Comparison of ENCODE assay signal across 22 cellular contexts in genomic region chr11:57278721-57279095, GRCh38. TPM values are rescaled to one million over a fixed set of nuclear protein-coding genes. Genes with fewer than 3 reads are reported as not detected.
DNase-seq lines count a peak whose midpoint lies in the region; ATAC-seq, FAIRE-seq and TF ChIP-seq lines count a peak whose summit lies in the region.
"Had no signal": no experiment of that assay in that cellular context is flagged by ENCODE, and none has a peak within 500 bp of the region (broad histone marks: within the 10 kb centered on the region; RNA-seq: fewer than 3 reads in every experiment).

No MANE protein-coding gene starts in this region.

- H3K79me1 ChIP-seq in mesendoderm (ENCODE audit: low read length) = no peaks in the 10 kb centered on the region

- no peaks in the 10 kb centered on the region for H3K36me3 Mint-ChIP-seq in MCF 10A (ENCODE audit: insufficient read depth, unreplicated experiment)
- H3K36me3 Mint-ChIP-seq: activated CD8-positive, alpha-beta memory T cell treated with anti-CD3 and anti-CD28 coated beads, Interleukin-2, amount 10 ng/mL, durations not matched to agents 7 days and 5 days had no signal

- no peaks in the 10 kb centered on the region for H3K27me3 Mint-ChIP-seq in MCF 10A (ENCODE audit: insufficient read depth, unreplicated experiment)

- no peak for TF ChIP-seq CTCF in MCF 10A (IDR thresholded peaks at IDR 0.05; ENCODE audit: unreplicated experiment)
- no peak for TF ChIP-seq CTCF in breast epithelium (IDR thresholded peaks at IDR 0.05)
- TF ChIP-seq CTCF in K562 (IDR thresholded peaks at IDR 0.05 in 2 of 3, conservative IDR thresholded peaks at IDR 0.05 in 1 of 3; ENCODE audit: insufficient read depth in 2 of 3, low read depth in 1 of 3, low read length in 3 of 3) = no peak
- no peak for TF ChIP-seq CTCF in upper lobe of left lung (IDR thresholded peaks at IDR 0.05)
- no peak for TF ChIP-seq CTCF in body of pancreas (IDR thresholded peaks at IDR 0.05)
- no peak for TF ChIP-seq CTCF in kidney (IDR thresholded peaks at IDR 0.05; ENCODE audit: borderline replicate concordance, extremely low read depth, insufficient read depth)

- no peak overlapping the region for H2BK120ac ChIP-seq in mesendoderm (ENCODE audit: low read depth, low read length)

- H3K4ac ChIP-seq in mesendoderm (ENCODE audit: low read depth, low read length) = no peak overlapping the region

- in situ Hi-C loops in K562 (cut with MboI) = no loop called here

- H4K5ac ChIP-seq in mesendoderm (ENCODE audit: low read length) = no peak overlapping the region

- no peak overlapping the region for H2BK5ac ChIP-seq in mesendoderm (ENCODE audit: low read length)

- H3K56ac ChIP-seq in mesendoderm (ENCODE audit: low read length) = no peak overlapping the region

- TF ChIP-seq POLR2A in breast epithelium (IDR thresholded peaks at IDR 0.05) = no peak
- no peak for TF ChIP-seq POLR2A in K562 (conservative IDR thresholded peaks at IDR 0.05)
- TF ChIP-seq POLR2A in upper lobe of left lung (IDR thresholded peaks at IDR 0.05) = no peak
- no peak for TF ChIP-seq POLR2A in body of pancreas (IDR thresholded peaks at IDR 0.05)

- no peak for TF ChIP-seq RAD21 in K562 (CRISPR knock-in tag; conservative IDR thresholded peaks at IDR 0.05 in 1 of 2, IDR thresholded peaks at IDR 0.05 in 1 of 2)

- H3K4me1 ChIP-seq in breast epithelium (peaks cover 5 to 13% of the 10 kb centered on the region in 2 donors), K562 (replicated peaks in 1 of 2; ENCODE audit: control insufficient read depth in 2 of 2, insufficient read depth in 2 of 2, low read length in 2 of 2) (peaks cover 0 to 14% of the 10 kb centered on the region in 2 experiments; a peak in 4 of 5 replicates), mesendoderm (ENCODE audit: control insufficient read depth, low read depth, low read length) (peaks cover 2% of the 10 kb centered on the region), upper lobe of left lung (peaks cover 24 to 36% (median 29%) of the 10 kb centered on the region in 4 donors), body of pancreas (peaks cover 10% of the 10 kb centered on the region), kidney (ENCODE audit: control insufficient read depth in 1 of 2, insufficient read depth in 1 of 2, low read depth in 1 of 2, low read length in 2 of 2) (peaks cover 7 to 8% of the 10 kb centered on the region in 2 donors)

- FAIRE-seq in K562 (lab: Jason Lieb, UNC) = no peak
- FAIRE-seq in kidney (lab: Jason Lieb, UNC) = no peak
- FAIRE-seq: pancreas had no signal

- H3K9ac ChIP-seq in K562 (ENCODE audit: insufficient read depth in 1 of 2, low read depth in 2 of 2, low read length in 2 of 2) = no peak overlapping the region
- H3K9ac ChIP-seq in mesendoderm (ENCODE audit: low read length) = no peak overlapping the region
- no peak overlapping the region for H3K9ac ChIP-seq in kidney (ENCODE audit: low read length in 2 of 2)

- H3K36me3 ChIP-seq in breast epithelium (no peaks in the 10 kb centered on the region), K562 (ENCODE audit: control insufficient read depth, insufficient read depth, low read length) (no peaks in the 10 kb centered on the region), mesendoderm (ENCODE audit: control insufficient read depth, insufficient read depth, low read length) (no peaks in the 10 kb centered on the region), upper lobe of left lung (no peaks in the 10 kb centered on the region), body of pancreas (replicated peaks in 1 of 2; ENCODE audit: insufficient read depth in 1 of 2, low read depth in 2 of 2) (no peaks in the 10 kb centered on the region), kidney (ENCODE audit: control insufficient read depth in 1 of 2, insufficient read depth in 2 of 2, low read length in 2 of 2) (no peaks in the 10 kb centered on the region)
- H3K36me3 ChIP-seq: adrenal gland, pancreas, spleen, tibial artery had no signal

- H3K4me2 ChIP-seq in K562 (ENCODE audit: insufficient read depth, low read length) = peak overlapping the region; percentile 34; the same call in 1 of the 2 replicates
- H3K4me2 ChIP-seq in mesendoderm (ENCODE audit: low read length) = no peak overlapping the region

- H4K8ac ChIP-seq in mesendoderm (ENCODE audit: low read depth, low read length) = no peak overlapping the region

- H3K4me3 ChIP-seq in breast epithelium (no peak overlapping the region), K562 (no peak overlapping the region), mesendoderm (ENCODE audit: low read length) (no peak overlapping the region), upper lobe of left lung (no peak overlapping the region), body of pancreas (no peak overlapping the region), kidney (ENCODE audit: low read length in 2 of 2) (no peak overlapping the region)
- H3K4me3 ChIP-seq: pancreas, tibial artery had no signal

- H3K27ac Mint-ChIP-seq in MCF 10A (ENCODE audit: low read depth, unreplicated experiment) = peak overlapping the region; percentile 83
- H3K27ac Mint-ChIP-seq: activated CD8-positive, alpha-beta memory T cell treated with anti-CD3 and anti-CD28 coated beads, Interleukin-2, amount 10 ng/mL, durations not matched to agents 7 days and 5 days had no signal

- H3K9me1 ChIP-seq in K562 (ENCODE audit: control insufficient read depth, insufficient read depth, low read length) = no peaks in the 10 kb centered on the region

- DNase-seq in MCF 10A (ENCODE audit: unreplicated experiment) = no peak
- no peak for DNase-seq in breast epithelium (ENCODE audit: low spot score in 2 of 2)
- DNase-seq in K562 (ENCODE audit: extremely low read depth in 1 of 4, low spot score in 3 of 4) = peak in 1 of 4 experiments; percentile 47
- DNase-seq in mesendoderm = peak; percentile 43
- no peak for DNase-seq in upper lobe of left lung
- no peak for DNase-seq in body of pancreas
- no peak for DNase-seq in kidney
- DNase-seq: activated CD4-positive, alpha-beta T cell treated with anti-CD3 and anti-CD28 coated beads for 1 hour; activated CD8-positive, alpha-beta memory T cell treated with anti-CD3 and anti-CD28 coated beads, Interleukin-2, amount 10 ng/mL, durations not matched to agents 7 days and 5 days; activated effector memory CD4-positive, alpha-beta T cell treated with Interleukin-2 at 50 U/mL for 16 hours; effector memory CD4-positive, alpha-beta T cell; left colon; NCI-H1436; NCI-H345; pancreas; spleen had no signal

- H3K27ac ChIP-seq in breast epithelium (no peak overlapping the region), K562 (ENCODE audit: extremely low read depth, low read depth, low read length) (no peak overlapping the region), mesendoderm (ENCODE audit: low read depth, low read length) (no peak overlapping the region), upper lobe of left lung (peak overlapping the region; percentile 78 to 88 (median 81)), body of pancreas (peak overlapping the region in 1 of 4 donors; percentile 10), kidney (ENCODE audit: low read depth in 2 of 2, low read length in 2 of 2) (no peak overlapping the region)

- ATAC-seq in K562 (peak; percentile 86), upper lobe of left lung (ENCODE audit: low FRiP score in 2 of 2) (no peak), body of pancreas (no peak), HG02571 (IDR thresholded peaks at IDR 0.05; ENCODE audit: unreplicated experiment) (no peak)
- ATAC-seq: activated CD8-positive, alpha-beta memory T cell treated with anti-CD3 and anti-CD28 coated beads, Interleukin-2, amount 10 ng/mL, durations not matched to agents 7 days and 5 days had no signal

- H2BK15ac ChIP-seq in mesendoderm (replicated peaks; ENCODE audit: low read depth) = no peak overlapping the region

- H3K4me1 Mint-ChIP-seq in MCF 10A (ENCODE audit: insufficient read depth, unreplicated experiment) = peaks cover 44% of the 10 kb centered on the region

- no peak overlapping the region for H2AK5ac ChIP-seq in mesendoderm (ENCODE audit: low read length)

- no peaks in the 10 kb centered on the region for H4K20me1 ChIP-seq in K562 (replicated peaks; ENCODE audit: control insufficient read depth, insufficient read depth, low read length)

- H3K9me3 Mint-ChIP-seq in MCF 10A (ENCODE audit: unreplicated experiment) = peaks cover 6% of the 10 kb centered on the region
- H3K9me3 Mint-ChIP-seq: central memory CD8-positive, alpha-beta T cell had no signal

- H3K23ac ChIP-seq in mesendoderm (ENCODE audit: low read length) = no peak overlapping the region

- no peak for TF ChIP-seq EP300 in K562 (IDR thresholded peaks at IDR 0.05; ENCODE audit: low read length)
- TF ChIP-seq EP300 in upper lobe of left lung (IDR thresholded peaks at IDR 0.05) = no peak

- H2AFZ ChIP-seq in K562 (ENCODE audit: low read depth, low read length) = peak overlapping the region; percentile 48

- CTCF ChIA-PET in MCF 10A (lab: Yijun Ruan, JAX) = interaction anchor here (0.6 to 4.6 kb wide), 13 partner anchors 10 to 438 kb away, joined by 3 to 35 read pairs (median 4); no protein-coding TSS in a partner anchor
- CTCF ChIA-PET in K562 (lab: Yijun Ruan, JAX; ENCODE audit: low intra/inter-chr PET ratio) = interaction anchor here (0.6 kb wide), 1 partner anchor 44 kb away, joined by 3 read pairs; no protein-coding TSS in a partner anchor

- peak overlapping the region; percentile 49 for H3K4me3 Mint-ChIP-seq in MCF 10A (ENCODE audit: unreplicated experiment)
- H3K4me3 Mint-ChIP-seq: activated CD8-positive, alpha-beta memory T cell treated with anti-CD3 and anti-CD28 coated beads, Interleukin-2, amount 10 ng/mL, durations not matched to agents 7 days and 5 days; central memory CD8-positive, alpha-beta T cell had no signal

- intact Hi-C loops in MCF 10A (cut with micrococcal nuclease) (loop anchor here (1.0 to 2.0 kb wide), 5 partner anchors 16 to 147 kb away; no protein-coding TSS in a partner anchor), breast epithelium (cut with DNase I; ENCODE audit: low total_unique reads) (no loop called here), K562 (cut with micrococcal nuclease) (loop anchor here (1.0 to 5.0 kb wide), 2 partner anchors 29 to 49 kb away; no protein-coding TSS in a partner anchor), body of pancreas (cut with DNase I) (no loop called here), kidney (cut with DNase I) (no loop called here)

- H3K9me3 ChIP-seq in breast epithelium (peaks cover 1 to 3% of the 10 kb centered on the region in 2 donors), K562 (replicated peaks; ENCODE audit: control insufficient read depth, insufficient read depth, low read depth, low read length) (no peaks in the 10 kb centered on the region), upper lobe of left lung (peaks cover 0 to 3% (median 0%) of the 10 kb centered on the region in 4 donors), body of pancreas (no peaks in the 10 kb centered on the region), kidney (ENCODE audit: control insufficient read depth in 1 of 2, low read length in 2 of 2) (no peaks in the 10 kb centered on the region)
- H3K9me3 ChIP-seq: adrenal gland, pancreas had no signal

- H3K79me2 ChIP-seq in K562 (ENCODE audit: control insufficient read depth, insufficient read depth, low read length) (no peaks in the 10 kb centered on the region), mesendoderm (ENCODE audit: control insufficient read depth, insufficient read depth, low read length) (no peaks in the 10 kb centered on the region)

- POLR2A ChIA-PET in MCF 10A (lab: Yijun Ruan, JAX) (interaction anchor here (0.9 to 6.3 kb wide), 11 partner anchors 10 to 438 kb away, joined by 3 to 93 read pairs (median 9); partner anchors contain the start of gene TNKS1BP1), K562 (lab: Yijun Ruan, JAX) (interaction anchor here (1.0 kb wide), 1 partner anchor 29 kb away, joined by 3 read pairs; no protein-coding TSS in a partner anchor)

- H3K27me3 ChIP-seq in breast epithelium (no peaks in the 10 kb centered on the region), K562 (ENCODE audit: control insufficient read depth in 2 of 2, insufficient read depth in 2 of 2, low read length in 2 of 2) (no peaks in the 10 kb centered on the region), mesendoderm (ENCODE audit: insufficient read depth, low read length, poor library complexity) (no peaks in the 10 kb centered on the region), upper lobe of left lung (no peaks in the 10 kb centered on the region), body of pancreas (no peaks in the 10 kb centered on the region)
- H3K27me3 ChIP-seq: adrenal gland, pancreas had no signal

- H3K18ac ChIP-seq in mesendoderm (ENCODE audit: low read length) = peak overlapping the region; percentile 25

- no TSS peak for BruUV-seq in MCF 10A (replicated peaks; lab: Mats Ljungman, UMichigan)
- BruUV-seq in K562 (replicated peaks; lab: Mats Ljungman, UMichigan) = no TSS peak

- WGBS in K562 (ENCODE audit: insufficient coverage, low coverage, missing lambda C conversion rate) = 5% methylated on average over 7 of the region's 7 CpGs
- no CpG with 5 or more reads among the region's 7 CpGs for WGBS in mesendoderm (ENCODE audit: extremely low coverage, insufficient coverage, low lambda C conversion rate)
- 72 to 81% methylated on average over 7 of the region's 7 CpGs for WGBS in upper lobe of left lung, 2 donors
- WGBS in body of pancreas, 2 donors = 65 to 74% methylated on average over 7 of the region's 7 CpGs

RNA-seq across cellular contexts. Expression of gene APLNR, which starts 41.7 kb away (rescaled TPM):
- total RNA-seq in MCF 10A (2022) (not detected in 2 replicates), breast epithelium (1 to 10 TPM in 1 of 3 donors, under 1 TPM in 2; 0.44 to 3.3 (median 0.80) TPM), K562 (2014; rRNA removed) (0.50 and 0.86 TPM in 2 replicates), K562 (2014; rRNA removed; fragmentation: Illumina TruSeq; extraction: Trizol) (0.58 and 0.61 TPM in 2 replicates), K562 (2015; rRNA removed; fragmentation: Illumina TruSeq; extraction: Trizol) (0.65 and 0.72 TPM in 2 replicates), K562 (2021) (1.9 and 2.0 TPM in 2 replicates), upper lobe of left lung (1 to 10 TPM in 5 of 6 donors, not detected in 1; 1.1 to 5.7 (median 1.9) TPM), body of pancreas (1 to 10 TPM in 1 of 2 donors, under 1 TPM in 1; 0.66 to 1.3 TPM), kidney (5.3 TPM)
- 10.9 and 17.6 TPM in 2 replicates for total RNA-seq in K562 (2011; cell fraction: chromatin; rRNA removed; ENCODE audit: low replicate concordance)
- total RNA-seq in K562 (2011; cell fraction: nucleolus; rRNA removed) = 24.2 and 27.0 TPM in 2 replicates
- total RNA-seq in K562 (2011; cell fraction: nucleoplasm; rRNA removed) = 22.6 and 26.2 TPM in 2 replicates
- polyA plus RNA-seq in K562 (2011; rRNA removed) (2.0 and 2.1 TPM in 2 replicates), K562 (2014; fragmentation: Illumina TruSeq; extraction: Trizol) (1.7 and 1.9 TPM in 2 replicates), K562 (2014; fragmentation: Nextera tagmentation; extraction: Ambion mirVana) (under 1 TPM; 0.15 to 0.41 TPM), K562 (2014; rRNA removed) (0.94 and 1.4 TPM in 2 replicates), kidney (ENCODE audit: insufficient read depth, low read depth, low replicate concordance) (16.6 TPM)
- 1.9 and 4.8 TPM in 2 replicates for polyA plus RNA-seq in K562 (2011; cell fraction: cytosol; rRNA removed)
- polyA plus RNA-seq in K562 (2011; cell fraction: nucleus; rRNA removed) = 2.5 and 4.0 TPM in 2 replicates
- 1.4 and 2.6 TPM in 2 replicates for polyA plus RNA-seq in K562 (2012)
- polyA minus RNA-seq in K562 (2011; rRNA and poly(A)+ RNA removed) = 1.5 and 2.6 TPM in 2 replicates
- 0.91 and 1.7 TPM in 2 replicates for polyA minus RNA-seq in K562 (2011; cell fraction: cytosol; rRNA and poly(A)+ RNA removed)
- polyA minus RNA-seq in K562 (2011; cell fraction: nucleus; rRNA and poly(A)+ RNA removed) = 1.8 and 1.9 TPM in 2 replicates
- 17.1 TPM for polyA plus RNA-seq in mesendoderm (2013, experiment 1 of 2)
- 15.2 TPM for polyA plus RNA-seq in mesendoderm (2013, experiment 2 of 2)
- total RNA-seq: activated CD8-positive, alpha-beta memory T cell treated with anti-CD3 and anti-CD28 coated beads, Interleukin-2, amount 10 ng/mL, durations not matched to agents 7 days and 5 days; SK-MEL-5 had no signal

RNA-seq across cellular contexts. Expression of gene TNKS1BP1, which starts 46.0 kb away (rescaled TPM):
- total RNA-seq in MCF 10A (2022) (198 and 202 TPM in 2 replicates), breast epithelium (100 to 1,000 TPM in 1 of 3 donors, 10 to 100 TPM in 2; 79.3 to 111 (median 82.7) TPM), K562 (2014; rRNA removed) (16.2 and 20.2 TPM in 2 replicates), K562 (2014; rRNA removed; fragmentation: Illumina TruSeq; extraction: Trizol) (10.9 and 11.2 TPM in 2 replicates), K562 (2015; rRNA removed; fragmentation: Illumina TruSeq; extraction: Trizol) (8.0 and 10.3 TPM in 2 replicates), K562 (2021) (35.0 and 47.2 TPM in 2 replicates), upper lobe of left lung (100 to 1,000 TPM; 120 to 322 (median 184) TPM), body of pancreas (100 to 1,000 TPM in 1 of 2 donors, 10 to 100 TPM in 1; 83.5 to 115 TPM), kidney (206 TPM)
- total RNA-seq in K562 (2011; cell fraction: chromatin; rRNA removed; ENCODE audit: low replicate concordance) = 28.6 and 47.8 TPM in 2 replicates
- total RNA-seq in K562 (2011; cell fraction: nucleolus; rRNA removed) = 20.5 and 22.4 TPM in 2 replicates
- total RNA-seq in K562 (2011; cell fraction: nucleoplasm; rRNA removed) = 30.6 and 31.7 TPM in 2 replicates
- polyA plus RNA-seq in K562 (2011; rRNA removed) (7.3 and 14.1 TPM in 2 replicates), K562 (2014; fragmentation: Illumina TruSeq; extraction: Trizol) (29.9 and 31.4 TPM in 2 replicates), K562 (2014; fragmentation: Nextera tagmentation; extraction: Ambion mirVana) (1 to 10 TPM; 1.1 to 1.2 TPM), K562 (2014; rRNA removed) (19.5 and 23.8 TPM in 2 replicates), kidney (ENCODE audit: insufficient read depth, low read depth, low replicate concordance) (53.3 TPM)
- 11.4 and 12.5 TPM in 2 replicates for polyA plus RNA-seq in K562 (2011; cell fraction: cytosol; rRNA removed)
- polyA plus RNA-seq in K562 (2011; cell fraction: nucleus; rRNA removed) = 34.2 and 50.1 TPM in 2 replicates
- polyA plus RNA-seq in K562 (2012) = 17.5 and 28.9 TPM in 2 replicates
- 13.6 and 14.5 TPM in 2 replicates for polyA minus RNA-seq in K562 (2011; rRNA and poly(A)+ RNA removed)
- 13.8 and 18.3 TPM in 2 replicates for polyA minus RNA-seq in K562 (2011; cell fraction: cytosol; rRNA and poly(A)+ RNA removed)
- polyA minus RNA-seq in K562 (2011; cell fraction: nucleus; rRNA and poly(A)+ RNA removed) = 8.2 and 11.6 TPM in 2 replicates
- 114 TPM for polyA plus RNA-seq in mesendoderm (2013, experiment 1 of 2)
- polyA plus RNA-seq in mesendoderm (2013, experiment 2 of 2) = 106 TPM

RNA-seq across cellular contexts. Expression of gene SSRP1, which starts 57.0 kb away (rescaled TPM):
- total RNA-seq in MCF 10A (2022) = 159 and 229 TPM in 2 replicates
- 10 to 100 TPM; 60.0 to 83.9 (median 76.5) TPM for total RNA-seq in breast epithelium
- 63.0 and 84.0 TPM in 2 replicates for total RNA-seq in K562 (2011; cell fraction: chromatin; rRNA removed; ENCODE audit: low replicate concordance)
- total RNA-seq in K562 (2011; cell fraction: nucleolus; rRNA removed) = 50.7 and 51.9 TPM in 2 replicates
- total RNA-seq in K562 (2011; cell fraction: nucleoplasm; rRNA removed) = 52.0 and 58.5 TPM in 2 replicates
- 257 and 316 TPM in 2 replicates for total RNA-seq in K562 (2014; rRNA removed)
- 216 and 243 TPM in 2 replicates for total RNA-seq in K562 (2014; rRNA removed; fragmentation: Illumina TruSeq; extraction: Trizol)
- total RNA-seq in K562 (2015; rRNA removed; fragmentation: Illumina TruSeq; extraction: Trizol) = 259 and 269 TPM in 2 replicates
- total RNA-seq in K562 (2021) = 224 and 245 TPM in 2 replicates
- 232 and 251 TPM in 2 replicates for polyA plus RNA-seq in K562 (2011; rRNA removed)
- polyA plus RNA-seq in K562 (2011; cell fraction: cytosol; rRNA removed) = 291 and 330 TPM in 2 replicates
- polyA plus RNA-seq in K562 (2011; cell fraction: nucleus; rRNA removed) = 122 and 133 TPM in 2 replicates
- 172 and 211 TPM in 2 replicates for polyA plus RNA-seq in K562 (2012)
- 314 and 416 TPM in 2 replicates for polyA plus RNA-seq in K562 (2014; fragmentation: Illumina TruSeq; extraction: Trizol)
- 10 to 100 TPM; 91.1 to 96.0 TPM for polyA plus RNA-seq in K562 (2014; fragmentation: Nextera tagmentation; extraction: Ambion mirVana)
- polyA plus RNA-seq in K562 (2014; rRNA removed) = 224 and 238 TPM in 2 replicates
- polyA minus RNA-seq in K562 (2011; rRNA and poly(A)+ RNA removed) = 224 and 271 TPM in 2 replicates
- 164 and 173 TPM in 2 replicates for polyA minus RNA-seq in K562 (2011; cell fraction: cytosol; rRNA and poly(A)+ RNA removed)
- polyA minus RNA-seq in K562 (2011; cell fraction: nucleus; rRNA and poly(A)+ RNA removed) = 25.0 and 46.5 TPM in 2 replicates
- 242 TPM for polyA plus RNA-seq in mesendoderm (2013, experiment 1 of 2)
- 242 TPM for polyA plus RNA-seq in mesendoderm (2013, experiment 2 of 2)
- 10 to 100 TPM; 48.2 to 89.6 (median 65.5) TPM for total RNA-seq in upper lobe of left lung
- total RNA-seq in body of pancreas = 10 to 100 TPM; 44.2 to 51.9 TPM
- 78.5 TPM for total RNA-seq in kidney
- 44.5 TPM for polyA plus RNA-seq in kidney (ENCODE audit: insufficient read depth, low read depth, low replicate concordance)

RNA-seq across cellular contexts. Expression of gene P2RX3, which starts 59.4 kb away (rescaled TPM):
- total RNA-seq in MCF 10A (2022) (not detected in 2 replicates), breast epithelium (not detected), K562 (2014; rRNA removed) (not detected in 2 replicates), K562 (2014; rRNA removed; fragmentation: Illumina TruSeq; extraction: Trizol) (not detected in 2 replicates), K562 (2015; rRNA removed; fragmentation: Illumina TruSeq; extraction: Trizol) (not detected in 2 replicates), K562 (2021) (not detected in 2 replicates), upper lobe of left lung (not detected), body of pancreas (not detected), kidney (not detected)
- total RNA-seq in K562 (2011; cell fraction: chromatin; rRNA removed; ENCODE audit: low replicate concordance) = not detected in 2 replicates
- total RNA-seq in K562 (2011; cell fraction: nucleolus; rRNA removed) = not detected in 2 replicates
- not detected in 2 replicates for total RNA-seq in K562 (2011; cell fraction: nucleoplasm; rRNA removed)
- polyA plus RNA-seq in K562 (2011; rRNA removed) (not detected in 2 replicates), K562 (2014; fragmentation: Illumina TruSeq; extraction: Trizol) (not detected in 2 replicates), K562 (2014; fragmentation: Nextera tagmentation; extraction: Ambion mirVana) (not detected), K562 (2014; rRNA removed) (not detected in 2 replicates), kidney (ENCODE audit: insufficient read depth, low read depth, low replicate concordance) (not detected)
- polyA plus RNA-seq in K562 (2011; cell fraction: cytosol; rRNA removed) = 0.07 TPM in 1 of 2 replicates, not detected in the other
- not detected in 2 replicates for polyA plus RNA-seq in K562 (2011; cell fraction: nucleus; rRNA removed)
- polyA plus RNA-seq in K562 (2012) = not detected in 2 replicates
- polyA minus RNA-seq in K562 (2011; rRNA and poly(A)+ RNA removed) = not detected in 2 replicates
- not detected in 2 replicates for polyA minus RNA-seq in K562 (2011; cell fraction: cytosol; rRNA and poly(A)+ RNA removed)
- polyA minus RNA-seq in K562 (2011; cell fraction: nucleus; rRNA and poly(A)+ RNA removed) = not detected in 2 replicates
- polyA plus RNA-seq in mesendoderm (2013, experiment 1 of 2) = 0.08 TPM
- 0.10 TPM for polyA plus RNA-seq in mesendoderm (2013, experiment 2 of 2)
- total RNA-seq: A172; activated CD8-positive, alpha-beta memory T cell treated with anti-CD3 and anti-CD28 coated beads, Interleukin-2, amount 10 ng/mL, durations not matched to agents 7 days and 5 days; left colon; SK-MEL-5; spleen had no signal
- polyA plus RNA-seq: spleen had no signal

Comparison
In these comparisons a context has a peak if more than half of its experiments do, and no peak if none do; other contexts are left out.
1. intact Hi-C loops: an anchor here in MCF 10A (1.0 to 2.0 kb wide) and K562 (1.0 to 5.0 kb wide); none called in breast epithelium, body of pancreas and kidney.
2. H3K27ac ChIP-seq: peak in upper lobe of left lung (4 of 4); none in breast epithelium (0 of 2), K562 (single experiment), mesendoderm (single experiment) and kidney (0 of 2).